In genomic region chr21:44897326-44898010, GRCh38 we compare ENCODE assay signal across 1 cellular context.
TF ChIP-seq lines count a peak whose summit lies in the region.

No MANE protein-coding gene starts in this region.

TF ChIP-seq in GM12878, 131 proteins besides CTCF, POLR2A, EP300 and RAD21:
- TF ChIP-seq BRCA1 (IDR thresholded peaks at IDR 0.05; ENCODE audit: low read depth, low read length) (no peak), JUND (IDR thresholded peaks at IDR 0.05; ENCODE audit: low read depth, low read length) (no peak), SMAD5 (IDR thresholded peaks at IDR 0.05; ENCODE audit: low read depth) (no peak), BACH1 (IDR thresholded peaks at IDR 0.05; ENCODE audit: borderline replicate concordance) (no peak), YBX1 (IDR thresholded peaks at IDR 0.05) (no peak), SRF (IDR thresholded peaks at IDR 0.05; ENCODE audit: low read depth in 2 of 2, low read length in 2 of 2) (no peak), TBL1XR1 (IDR thresholded peaks at IDR 0.05; ENCODE audit: low read depth, low read length) (no peak), MAX (IDR thresholded peaks at IDR 0.05; ENCODE audit: low read depth, low read length) (no peak), ESRRA (IDR thresholded peaks at IDR 0.05; ENCODE audit: low read length) (no peak), ZNF592 (IDR thresholded peaks at IDR 0.05) (no peak), POLR2AphosphoS2 (IDR thresholded peaks at IDR 0.05; ENCODE audit: low read depth, low read length) (no peak)
- TF ChIP-seq, protein P1, sequence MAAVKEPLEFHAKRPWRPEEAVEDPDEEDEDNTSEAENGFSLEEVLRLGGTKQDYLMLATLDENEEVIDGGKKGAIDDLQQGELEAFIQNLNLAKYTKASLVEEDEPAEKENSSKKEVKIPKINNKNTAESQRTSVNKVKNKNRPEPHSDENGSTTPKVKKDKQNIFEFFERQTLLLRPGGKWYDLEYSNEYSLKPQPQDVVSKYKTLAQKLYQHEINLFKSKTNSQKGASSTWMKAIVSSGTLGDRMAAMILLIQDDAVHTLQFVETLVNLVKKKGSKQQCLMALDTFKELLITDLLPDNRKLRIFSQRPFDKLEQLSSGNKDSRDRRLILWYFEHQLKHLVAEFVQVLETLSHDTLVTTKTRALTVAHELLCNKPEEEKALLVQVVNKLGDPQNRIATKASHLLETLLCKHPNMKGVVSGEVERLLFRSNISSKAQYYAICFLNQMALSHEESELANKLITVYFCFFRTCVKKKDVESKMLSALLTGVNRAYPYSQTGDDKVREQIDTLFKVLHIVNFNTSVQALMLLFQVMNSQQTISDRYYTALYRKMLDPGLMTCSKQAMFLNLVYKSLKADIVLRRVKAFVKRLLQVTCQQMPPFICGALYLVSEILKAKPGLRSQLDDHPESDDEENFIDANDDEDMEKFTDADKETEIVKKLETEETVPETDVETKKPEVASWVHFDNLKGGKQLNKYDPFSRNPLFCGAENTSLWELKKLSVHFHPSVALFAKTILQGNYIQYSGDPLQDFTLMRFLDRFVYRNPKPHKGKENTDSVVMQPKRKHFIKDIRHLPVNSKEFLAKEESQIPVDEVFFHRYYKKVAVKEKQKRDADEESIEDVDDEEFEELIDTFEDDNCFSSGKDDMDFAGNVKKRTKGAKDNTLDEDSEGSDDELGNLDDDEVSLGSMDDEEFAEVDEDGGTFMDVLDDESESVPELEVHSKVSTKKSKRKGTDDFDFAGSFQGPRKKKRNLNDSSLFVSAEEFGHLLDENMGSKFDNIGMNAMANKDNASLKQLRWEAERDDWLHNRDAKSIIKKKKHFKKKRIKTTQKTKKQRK (IDR thresholded peaks at IDR 0.05; ENCODE audit: low read depth, low read length), result no peak
